1 cellular context compared by ENCODE assay signal in genomic region chr6:164152611-164153010, GRCh38.
TF ChIP-seq lines count a peak whose summit lies in the region.

No MANE protein-coding gene starts in this region.

TF ChIP-seq in GM23338, 12 proteins besides CTCF, POLR2A, EP300 and RAD21 (continued from another document):
- TF ChIP-seq ZNF114 (CRISPR knock-in tag; IDR thresholded peaks at IDR 0.05) (no peak), EZH2phosphoT487 (IDR thresholded peaks at IDR 0.05; ENCODE audit: unreplicated experiment) (no peak), CREB1 (CRISPR knock-in tag; IDR thresholded peaks at IDR 0.05; ENCODE audit: low read depth) (no peak), ZNF331 (CRISPR knock-in tag; IDR thresholded peaks at IDR 0.05; ENCODE audit: low read depth) (no peak), REST (IDR thresholded peaks at IDR 0.05; ENCODE audit: unreplicated experiment) (no peak), POLR2AphosphoS5 (IDR thresholded peaks at IDR 0.05; ENCODE audit: low read depth) (no peak), STAT1 (IDR thresholded peaks at IDR 0.05; ENCODE audit: unreplicated experiment) (no peak)
